In the genomic region with DNA sequence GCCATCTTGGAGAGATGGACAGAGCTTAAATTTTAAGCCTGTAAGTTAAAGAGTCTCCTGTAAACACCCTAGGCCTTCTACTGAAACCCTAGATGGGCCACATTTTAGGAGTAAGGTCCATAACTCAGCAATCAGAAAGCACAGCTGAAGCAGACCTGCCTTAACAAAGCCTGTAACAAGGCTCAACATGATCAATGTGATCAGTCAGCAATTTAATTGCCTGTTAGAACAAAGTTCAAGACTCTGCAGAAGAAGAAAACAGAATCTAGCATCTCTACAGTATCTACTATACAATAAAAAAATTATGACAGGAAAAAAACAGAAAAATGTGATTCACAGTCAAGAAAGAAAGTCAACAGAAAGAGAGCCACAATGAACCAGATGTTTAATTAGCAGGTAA, we compare ENCODE assay signal across 37 cellular contexts.
"Had no signal": no experiment of that assay in that cellular context is flagged by ENCODE, and none has a peak within 500 bp of the region (broad histone marks: within the 10 kb centered on the region; RNA-seq: fewer than 3 reads in every experiment).

No MANE protein-coding gene starts in this region.

- H3K9me3 ChIP-seq: MG63, Peyer's patch had no signal

- H3K4me1 Mint-ChIP-seq: activated CD8-positive, alpha-beta memory T cell treated with anti-CD3 and anti-CD28 coated beads, Interleukin-2, amount 10 ng/mL, durations not matched to agents 7 days and 5 days; activated naive CD4-positive, alpha-beta T cell treated with anti-CD3 and anti-CD28 coated beads, Interleukin-2, amount 10 ng/mL, durations not matched to agents 7 days and 5 days; activated naive CD8-positive, alpha-beta T cell treated with anti-CD3 and anti-CD28 coated beads, Interleukin-2, amount 50 U/mL, for 24 hours had no signal

- DNase-seq: activated CD4-positive, alpha-beta memory T cell treated with anti-CD3 and anti-CD28 coated beads, Interleukin-2, amount 10 ng/mL, durations not matched to agents 7 days and 5 days; activated CD4-positive, alpha-beta T cell treated with anti-CD3 and anti-CD28 coated beads for 1 hour; activated CD4-positive, alpha-beta T cell treated with anti-CD3 and anti-CD28 coated beads for 48 hours; activated CD4-positive, CD25-positive, alpha-beta regulatory T cell; activated CD8-positive, alpha-beta memory T cell treated with anti-CD3 and anti-CD28 coated beads for 24 hours; activated CD8-positive, alpha-beta memory T cell treated with anti-CD3 and anti-CD28 coated beads, Interleukin-2, amount 10 ng/mL, durations not matched to agents 7 days and 5 days; activated CD8-positive, alpha-beta memory T cell treated with anti-CD3 and anti-CD28 coated beads, Interleukin-2, amount 50 U/mL, for 48 hours; activated effector memory CD4-positive, alpha-beta T cell treated with Interleukin-2 at 50 U/mL for 16 hours; activated naive CD4-positive, alpha-beta T cell treated with anti-CD3 and anti-CD28 coated beads, Interleukin-2, amount 10 ng/mL, durations not matched to agents 7 days and 5 days; activated naive CD8-positive, alpha-beta T cell treated with anti-CD3 and anti-CD28 coated beads, Interleukin-2, amount 50 U/mL, for 24 hours; activated T-cell treated with anti-CD3 and anti-CD28 coated beads, Interleukin-2, amount 50 U/mL, for 48 hours; anterior cingulate cortex; central memory CD4-positive, alpha-beta T cell; Kasumi-1; KG1; MG63; MV-4-11; NCI-H1092; NCI-H1436 treated with DMSO at 0.1 percent for 48 hours; NCI-H1694 treated with DMSO at 0.1 percent for 48 hours; NCI-H2029; NCI-H345; NCI-H510A; NCI-H526; NCI-H748 treated with DMSO at 0.1 percent for 48 hours; NK-92 treated with Interleukin-12 subunit alpha and Interleukin-12 subunit beta, amount 100 ng/mL, for 24 hours; PC-3; Peyer's patch; Right ventricle myocardium superior; SW 1271; T-helper 1 cell; T-helper 2 cell; T-helper 9 cell had no signal

- H3K36me3 Mint-ChIP-seq: activated CD8-positive, alpha-beta memory T cell treated with anti-CD3 and anti-CD28 coated beads, Interleukin-2, amount 10 ng/mL, durations not matched to agents 7 days and 5 days; activated naive CD4-positive, alpha-beta T cell treated with anti-CD3 and anti-CD28 coated beads, Interleukin-2, amount 10 ng/mL, durations not matched to agents 7 days and 5 days; activated naive CD8-positive, alpha-beta T cell had no signal

- H3K27ac ChIP-seq: Peyer's patch, RWPE1, VCaP had no signal

- ATAC-seq: activated CD8-positive, alpha-beta memory T cell treated with anti-CD3 and anti-CD28 coated beads, Interleukin-2, amount 10 ng/mL, durations not matched to agents 7 days and 5 days; activated naive CD8-positive, alpha-beta T cell treated with anti-CD3 and anti-CD28 coated beads, Interleukin-2, amount 50 U/mL, for 24 hours; PC-3 had no signal

- H3K4me3 Mint-ChIP-seq: activated CD4-positive, alpha-beta memory T cell treated with anti-CD3 and anti-CD28 coated beads, Interleukin-2, amount 10 ng/mL, durations not matched to agents 7 days and 5 days; activated CD8-positive, alpha-beta memory T cell treated with anti-CD3 and anti-CD28 coated beads, Interleukin-2, amount 10 ng/mL, durations not matched to agents 7 days and 5 days; activated naive CD4-positive, alpha-beta T cell treated with anti-CD3 and anti-CD28 coated beads, Interleukin-2, amount 10 ng/mL, durations not matched to agents 7 days and 5 days; activated naive CD8-positive, alpha-beta T cell; activated naive CD8-positive, alpha-beta T cell treated with anti-CD3 and anti-CD28 coated beads, Interleukin-2, amount 50 U/mL, for 24 hours; brain had no signal

- H3K27me3 Mint-ChIP-seq: brain had no signal

- H3K4me1 ChIP-seq: Peyer's patch had no signal

- H3K4me3 ChIP-seq: MG63, Peyer's patch had no signal

- H3K9me3 Mint-ChIP-seq: activated CD4-positive, alpha-beta memory T cell treated with anti-CD3 and anti-CD28 coated beads, Interleukin-2, amount 10 ng/mL, durations not matched to agents 7 days and 5 days; activated naive CD4-positive, alpha-beta T cell treated with anti-CD3 and anti-CD28 coated beads, Interleukin-2, amount 10 ng/mL, durations not matched to agents 7 days and 5 days; activated naive CD8-positive, alpha-beta T cell treated with anti-CD3 and anti-CD28 coated beads, Interleukin-2, amount 50 U/mL, for 24 hours; brain had no signal

- H3K27me3 ChIP-seq: MG63, Peyer's patch had no signal

- H3K27ac Mint-ChIP-seq: activated CD4-positive, alpha-beta memory T cell treated with anti-CD3 and anti-CD28 coated beads, Interleukin-2, amount 10 ng/mL, durations not matched to agents 7 days and 5 days; activated CD8-positive, alpha-beta memory T cell treated with anti-CD3 and anti-CD28 coated beads, Interleukin-2, amount 10 ng/mL, durations not matched to agents 7 days and 5 days; activated naive CD4-positive, alpha-beta T cell treated with anti-CD3 and anti-CD28 coated beads, Interleukin-2, amount 10 ng/mL, durations not matched to agents 7 days and 5 days; activated naive CD8-positive, alpha-beta T cell; activated naive CD8-positive, alpha-beta T cell treated with anti-CD3 and anti-CD28 coated beads, Interleukin-2, amount 50 U/mL, for 24 hours had no signal
